Comparison of ENCODE assay signal across 20 cellular contexts in genomic region chr19:51462276-51462675, GRCh38. TPM values are rescaled to one million over a fixed set of nuclear protein-coding genes. Genes with fewer than 3 reads are reported as not detected.
A peak's percentile ranks its signal among the peaks of the same experiment; 100 is the strongest.
DNase-seq lines count a peak whose midpoint lies in the region; TF ChIP-seq lines count a peak whose summit lies in the region.
"Had no signal": no experiment of that assay in that cellular context is flagged by ENCODE, and none has a peak within 500 bp of the region (broad histone marks: within the 10 kb centered on the region; RNA-seq: fewer than 3 reads in every experiment).

No MANE protein-coding gene starts in this region.

- no peaks in the 10 kb centered on the region for H3K9me3 ChIP-seq in spleen

- H3K27me3 Mint-ChIP-seq in activated CD4-positive, alpha-beta memory T cell treated with anti-CD3 and anti-CD28 coated beads, Interleukin-2, amount 10 ng/mL, durations not matched to agents 7 days and 5 days = peaks cover 30% of the 10 kb centered on the region
- H3K27me3 Mint-ChIP-seq in activated CD4-positive, alpha-beta memory T cell treated with anti-CD3 and anti-CD28 coated beads for 36 hours = peaks cover 37% of the 10 kb centered on the region
- peaks cover 26% of the 10 kb centered on the region for H3K27me3 Mint-ChIP-seq in dendritic cell treated with granulocyte-macrophage colony-stimulating factor and Interleukin-4, amounts not matched to agents 40 ng/mL and 50 ng/mL, for 4 days

- peak overlapping the region in 4 of 8 donors; percentile 1 to 66 (median 56) for H3K27ac ChIP-seq in spleen
- H3K27ac ChIP-seq: 22Rv1 had no signal

- TF ChIP-seq CTCF in NB4 (IDR thresholded peaks at IDR 0.05; ENCODE audit: low read depth, low read length) (no peak), spleen (IDR thresholded peaks at IDR 0.05 in 8 of 11, conservative IDR thresholded peaks at IDR 0.05 in 3 of 11) (no peak)

- 75 to 85% (median 80%) methylated on average over 5 to 7 of the region's 7 CpGs for WGBS in spleen, 5 donors

- CTCF ChIA-PET in activated CD4-positive, alpha-beta memory T cell treated with anti-CD3 and anti-CD28 coated beads, Interleukin-2, amount 10 ng/mL, durations not matched to agents 7 days and 5 days (lab: Charles Lee) = interaction anchor here (0.9 to 1.1 kb wide), 2 partner anchors 9 to 20 kb away, joined by 3 read pairs; no protein-coding TSS in a partner anchor
- CTCF ChIA-PET in activated CD4-positive, alpha-beta memory T cell treated with anti-CD3 and anti-CD28 coated beads for 36 hours (lab: Charles Lee) = interaction anchor here (2.3 to 4.1 kb wide), 2 partner anchors 11 to 41 kb away, joined by 8 to 25 read pairs; no protein-coding TSS in a partner anchor

- no peak for TF ChIP-seq POLR2A in NB4 (IDR thresholded peaks at IDR 0.05; ENCODE audit: extremely low read depth, insufficient read length)
- TF ChIP-seq POLR2A in spleen (IDR thresholded peaks at IDR 0.05) = no peak

- H3K27me3 ChIP-seq in spleen (replicated peaks in 1 of 7) = peaks cover 0 to 79% (median 19%) of the 10 kb centered on the region in 7 donors

- H3K4me1 ChIP-seq in spleen = peaks cover 0 to 51% (median 14%) of the 10 kb centered on the region in 6 donors

- peak overlapping the region; percentile 25 for H3K4me3 ChIP-seq in NB4 (ENCODE audit: low read depth, low read length)
- H3K4me3 ChIP-seq in spleen = no peak overlapping the region

- H3K36me3 Mint-ChIP-seq in activated CD4-positive, alpha-beta memory T cell treated with anti-CD3 and anti-CD28 coated beads, Interleukin-2, amount 10 ng/mL, durations not matched to agents 7 days and 5 days (ENCODE audit: low read depth) = no peaks in the 10 kb centered on the region
- peaks cover 1% of the 10 kb centered on the region for H3K36me3 Mint-ChIP-seq in activated CD4-positive, alpha-beta memory T cell treated with anti-CD3 and anti-CD28 coated beads for 36 hours
- no peaks in the 10 kb centered on the region for H3K36me3 Mint-ChIP-seq in dendritic cell treated with granulocyte-macrophage colony-stimulating factor and Interleukin-4, amounts not matched to agents 40 ng/mL and 50 ng/mL, for 4 days (ENCODE audit: low read depth)
- H3K36me3 Mint-ChIP-seq: CD8-positive, alpha-beta memory T cell had no signal

- H3K27ac Mint-ChIP-seq in activated CD4-positive, alpha-beta memory T cell treated with anti-CD3 and anti-CD28 coated beads, Interleukin-2, amount 10 ng/mL, durations not matched to agents 7 days and 5 days = no peak overlapping the region
- H3K27ac Mint-ChIP-seq in activated CD4-positive, alpha-beta memory T cell treated with anti-CD3 and anti-CD28 coated beads for 36 hours = no peak overlapping the region
- H3K27ac Mint-ChIP-seq in dendritic cell treated with granulocyte-macrophage colony-stimulating factor and Interleukin-4, amounts not matched to agents 40 ng/mL and 50 ng/mL, for 4 days = peak overlapping the region; percentile 89

- intact Hi-C loops in activated CD4-positive, alpha-beta memory T cell treated with anti-CD3 and anti-CD28 coated beads for 36 hours (cut with micrococcal nuclease) = no loop called here
- intact Hi-C loops in dendritic cell treated with granulocyte-macrophage colony-stimulating factor and Interleukin-4, amounts not matched to agents 40 ng/mL and 50 ng/mL, for 4 days (cut with micrococcal nuclease) = no loop called here
- intact Hi-C loops in spleen (cut with DNase I; ENCODE audit: low total_unique reads) = no loop called here

- POLR2A ChIA-PET in activated CD4-positive, alpha-beta memory T cell treated with anti-CD3 and anti-CD28 coated beads, Interleukin-2, amount 10 ng/mL, durations not matched to agents 7 days and 5 days (lab: Charles Lee) = no interaction called here
- POLR2A ChIA-PET in activated CD4-positive, alpha-beta memory T cell treated with anti-CD3 and anti-CD28 coated beads for 36 hours (lab: Charles Lee) = no interaction called here

- no peaks in the 10 kb centered on the region for H3K36me3 ChIP-seq in spleen

- no peaks in the 10 kb centered on the region for H3K9me3 Mint-ChIP-seq in activated CD4-positive, alpha-beta memory T cell treated with anti-CD3 and anti-CD28 coated beads, Interleukin-2, amount 10 ng/mL, durations not matched to agents 7 days and 5 days
- no peaks in the 10 kb centered on the region for H3K9me3 Mint-ChIP-seq in activated CD4-positive, alpha-beta memory T cell treated with anti-CD3 and anti-CD28 coated beads for 36 hours
- no peaks in the 10 kb centered on the region for H3K9me3 Mint-ChIP-seq in dendritic cell treated with granulocyte-macrophage colony-stimulating factor and Interleukin-4, amounts not matched to agents 40 ng/mL and 50 ng/mL, for 4 days
- H3K9me3 Mint-ChIP-seq: CD8-positive, alpha-beta memory T cell had no signal

- peaks cover 20% of the 10 kb centered on the region for H3K4me1 Mint-ChIP-seq in activated CD4-positive, alpha-beta memory T cell treated with anti-CD3 and anti-CD28 coated beads, Interleukin-2, amount 10 ng/mL, durations not matched to agents 7 days and 5 days
- peaks cover 24% of the 10 kb centered on the region for H3K4me1 Mint-ChIP-seq in activated CD4-positive, alpha-beta memory T cell treated with anti-CD3 and anti-CD28 coated beads for 36 hours (ENCODE audit: low read depth)
- peaks cover 79% of the 10 kb centered on the region for H3K4me1 Mint-ChIP-seq in dendritic cell treated with granulocyte-macrophage colony-stimulating factor and Interleukin-4, amounts not matched to agents 40 ng/mL and 50 ng/mL, for 4 days (ENCODE audit: low read depth)

- DNase-seq in activated CD4-positive, alpha-beta memory T cell treated with anti-CD3 and anti-CD28 coated beads, Interleukin-2, amount 10 ng/mL, durations not matched to agents 7 days and 5 days = peak; percentile 6
- DNase-seq in activated CD4-positive, alpha-beta memory T cell treated with anti-CD3 and anti-CD28 coated beads for 36 hours = no peak
- DNase-seq in NB4 (ENCODE audit: low read depth) (no peak), spleen (peak; percentile 59), globus pallidus (ENCODE audit: low spot score) (no peak), NCI-H524 (lab: John Stamatoyannopoulos, UW) (no peak), GM19240 (ENCODE audit: insufficient read length, low spot score) (no peak)
- DNase-seq: ACHN; Calu3; CD8-positive, alpha-beta memory T cell; DMS153; GOT3; HCEC 1CT; NCI-H1105 treated with DMSO at 0.1 percent for 48 hours; NCI-H2029 treated with DMSO at 0.1 percent for 48 hours; NCI-H526 had no signal

- H3K4me3 Mint-ChIP-seq in activated CD4-positive, alpha-beta memory T cell treated with anti-CD3 and anti-CD28 coated beads, Interleukin-2, amount 10 ng/mL, durations not matched to agents 7 days and 5 days = no peak overlapping the region
- no peak overlapping the region for H3K4me3 Mint-ChIP-seq in activated CD4-positive, alpha-beta memory T cell treated with anti-CD3 and anti-CD28 coated beads for 36 hours
- no peak overlapping the region for H3K4me3 Mint-ChIP-seq in dendritic cell treated with granulocyte-macrophage colony-stimulating factor and Interleukin-4, amounts not matched to agents 40 ng/mL and 50 ng/mL, for 4 days

RNA-seq across cellular contexts. Expression of gene SIGLEC8, which starts 4.0 kb away (rescaled TPM):
- total RNA-seq in activated CD4-positive, alpha-beta memory T cell treated with anti-CD3 and anti-CD28 coated beads, Interleukin-2, amount 10 ng/mL, durations not matched to agents 7 days and 5 days = not detected
- not detected for total RNA-seq in activated CD4-positive, alpha-beta memory T cell treated with anti-CD3 and anti-CD28 coated beads for 36 hours
- 10 to 100 TPM in 4 of 7 donors, 1 to 10 TPM in 3; 2.2 to 39.3 (median 10.1) TPM for total RNA-seq in spleen
- polyA plus RNA-seq in spleen = 1 to 10 TPM; 1.1 to 5.1 (median 3.5) TPM
- total RNA-seq: Calu3; CD8-positive, alpha-beta memory T cell; HT1080 had no signal
- polyA plus RNA-seq: CD8-positive, alpha-beta memory T cell had no signal

RNA-seq across cellular contexts. Expression of gene CEACAM18, which starts 16.1 kb away (rescaled TPM):
- not detected for total RNA-seq in activated CD4-positive, alpha-beta memory T cell treated with anti-CD3 and anti-CD28 coated beads, Interleukin-2, amount 10 ng/mL, durations not matched to agents 7 days and 5 days
- not detected for total RNA-seq in activated CD4-positive, alpha-beta memory T cell treated with anti-CD3 and anti-CD28 coated beads for 36 hours
- total RNA-seq in spleen = not detected
- polyA plus RNA-seq in spleen = not detected
- total RNA-seq: Calu3; CD8-positive, alpha-beta memory T cell; HT1080; Right ventricle myocardium inferior had no signal
- polyA plus RNA-seq: CD8-positive, alpha-beta memory T cell had no signal

RNA-seq across cellular contexts. Expression of gene SIGLEC12, which starts 39.3 kb away (rescaled TPM):
- under 1 TPM; 0.35 to 0.43 TPM for total RNA-seq in activated CD4-positive, alpha-beta memory T cell treated with anti-CD3 and anti-CD28 coated beads, Interleukin-2, amount 10 ng/mL, durations not matched to agents 7 days and 5 days
- total RNA-seq in activated CD4-positive, alpha-beta memory T cell treated with anti-CD3 and anti-CD28 coated beads for 36 hours = under 1 TPM; 0.22 to 0.24 TPM
- total RNA-seq in spleen = 10 to 100 TPM in 3 of 7 donors, 1 to 10 TPM in 4; 4.0 to 65.1 (median 7.0) TPM
- polyA plus RNA-seq in spleen = 1 to 10 TPM; 2.0 to 5.3 (median 2.4) TPM
- total RNA-seq: Calu3, HT1080 had no signal

RNA-seq across cellular contexts. Expression of gene SIGLEC10, which starts 44.8 kb away (rescaled TPM):
- under 1 TPM; 0.45 to 0.88 TPM for total RNA-seq in activated CD4-positive, alpha-beta memory T cell treated with anti-CD3 and anti-CD28 coated beads, Interleukin-2, amount 10 ng/mL, durations not matched to agents 7 days and 5 days
- under 1 TPM; 0.19 to 0.26 TPM for total RNA-seq in activated CD4-positive, alpha-beta memory T cell treated with anti-CD3 and anti-CD28 coated beads for 36 hours
- 100 to 1,000 TPM in 4 of 7 donors, 10 to 100 TPM in 3; 68.9 to 155 (median 102) TPM for total RNA-seq in spleen
- polyA plus RNA-seq in spleen = 10 to 100 TPM; 38.0 to 47.3 (median 41.2) TPM
- total RNA-seq: Calu3, HT1080 had no signal

Comparison
In these comparisons a context has a peak if more than half of its experiments do, and no peak if none do; other contexts are left out.
1. DNase-seq: peak in activated CD4-positive, alpha-beta memory T cell treated with anti-CD3 and anti-CD28 coated beads, Interleukin-2, amount 10 ng/mL, durations not matched to agents 7 days and 5 days (single experiment) and spleen (single experiment); none in activated CD4-positive, alpha-beta memory T cell treated with anti-CD3 and anti-CD28 coated beads for 36 hours (single experiment), NB4 (single experiment), globus pallidus (single experiment), NCI-H524 (0 of 2) and GM19240 (single experiment).